In the genomic region with DNA sequence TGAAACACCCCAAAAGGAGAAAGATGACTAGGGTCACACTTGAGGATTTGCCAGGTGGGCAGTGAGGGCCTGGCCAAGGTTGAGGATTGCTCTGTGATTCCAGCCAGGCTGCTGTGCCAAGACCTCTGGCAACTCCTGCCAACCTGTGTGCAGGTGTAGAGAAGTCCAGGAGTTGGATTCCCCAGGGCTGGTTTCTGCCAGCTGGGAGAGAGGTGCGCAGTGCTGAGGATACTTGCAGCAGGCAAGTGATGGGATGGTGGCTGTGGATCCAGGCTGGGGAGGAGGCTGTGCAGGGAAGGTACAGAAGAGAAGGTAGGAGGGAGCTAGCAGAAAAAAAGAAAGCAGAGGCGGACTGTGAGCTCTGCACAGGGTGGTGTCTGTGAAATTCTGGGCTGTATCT, we compare ENCODE assay signal across 21 cellular contexts. TPM values are rescaled to one million over a fixed set of nuclear protein-coding genes. Genes with fewer than 3 reads are reported as not detected.
DNase-seq lines count a peak whose midpoint lies in the region; ATAC-seq and TF ChIP-seq lines count a peak whose summit lies in the region.
"Had no signal": no experiment of that assay in that cellular context is flagged by ENCODE, and none has a peak within 500 bp of the region (broad histone marks: within the 10 kb centered on the region; RNA-seq: fewer than 3 reads in every experiment).

No MANE protein-coding gene starts in this region.

- peak overlapping the region; percentile 50 for H3K4me3 Mint-ChIP-seq in activated naive CD8-positive, alpha-beta T cell
- H3K4me3 Mint-ChIP-seq in activated naive CD8-positive, alpha-beta T cell treated with anti-CD3 and anti-CD28 coated beads, Interleukin-2, amount 50 U/mL, for 24 hours, result no peak overlapping the region
- H3K4me3 Mint-ChIP-seq in activated naive CD8-positive, alpha-beta T cell treated with anti-CD3 and anti-CD28 coated beads for 36 hours, result peak overlapping the region; percentile 0
- H3K4me3 Mint-ChIP-seq in memory B cell, result peak overlapping the region; percentile 62
- H3K4me3 Mint-ChIP-seq in stimulated activated memory B cell treated with anti-CD40 and anti-IgM and Interleukin-4, amounts not matched to agents 10 μg/mL and 1 μg/mL and 100 μg/mL, for 72 hours, result peak overlapping the region; percentile 2
- H3K4me3 Mint-ChIP-seq: activated CD8-positive, alpha-beta T cell treated with anti-CD3 and anti-CD28 coated beads, Interleukin-2, amount 10 ng/mL, durations not matched to agents 7 days and 5 days; WTC11 had no signal

- ATAC-seq in activated naive CD8-positive, alpha-beta T cell treated with anti-CD3 and anti-CD28 coated beads, Interleukin-2, amount 50 U/mL, for 24 hours, result no peak
- ATAC-seq in memory B cell (ENCODE audit: low read depth), result no peak
- ATAC-seq in stimulated activated memory B cell treated with anti-CD40 and anti-IgM and Interleukin-4, amounts not matched to agents 10 μg/mL and 1 μg/mL and 100 μg/mL, for 72 hours, result no peak
- ATAC-seq: activated CD8-positive, alpha-beta T cell treated with anti-CD3 and anti-CD28 coated beads, Interleukin-2, amount 10 ng/mL, durations not matched to agents 7 days and 5 days; effector memory CD8-positive, alpha-beta T cell; heart right ventricle; stimulated activated naive CD8-positive, alpha-beta T cell treated with anti-CD3 and anti-CD28 coated beads, Interleukin-15, Interleukin-2, amounts not matched to agents 100 U/mL and 50 U/mL, for 24 hours; WTC11 had no signal

- H3K27ac Mint-ChIP-seq in activated naive CD8-positive, alpha-beta T cell, result no peak overlapping the region
- no peak overlapping the region for H3K27ac Mint-ChIP-seq in activated naive CD8-positive, alpha-beta T cell treated with anti-CD3 and anti-CD28 coated beads, Interleukin-2, amount 50 U/mL, for 24 hours
- H3K27ac Mint-ChIP-seq in activated naive CD8-positive, alpha-beta T cell treated with anti-CD3 and anti-CD28 coated beads for 36 hours, result no peak overlapping the region
- H3K27ac Mint-ChIP-seq in memory B cell, result peak overlapping the region; percentile 87
- H3K27ac Mint-ChIP-seq in stimulated activated memory B cell treated with anti-CD40 and anti-IgM and Interleukin-4, amounts not matched to agents 10 μg/mL and 1 μg/mL and 100 μg/mL, for 72 hours, result peak overlapping the region; percentile 76
- H3K27ac Mint-ChIP-seq: activated CD8-positive, alpha-beta T cell treated with anti-CD3 and anti-CD28 coated beads, Interleukin-2, amount 10 ng/mL, durations not matched to agents 7 days and 5 days; WTC11 had no signal

- H3K27me3 Mint-ChIP-seq in activated naive CD8-positive, alpha-beta T cell, result no peaks in the 10 kb centered on the region
- peaks cover 24% of the 10 kb centered on the region for H3K27me3 Mint-ChIP-seq in activated naive CD8-positive, alpha-beta T cell treated with anti-CD3 and anti-CD28 coated beads, Interleukin-2, amount 50 U/mL, for 24 hours
- peaks cover 29% of the 10 kb centered on the region for H3K27me3 Mint-ChIP-seq in activated naive CD8-positive, alpha-beta T cell treated with anti-CD3 and anti-CD28 coated beads for 36 hours
- no peaks in the 10 kb centered on the region for H3K27me3 Mint-ChIP-seq in memory B cell
- no peaks in the 10 kb centered on the region for H3K27me3 Mint-ChIP-seq in stimulated activated memory B cell treated with anti-CD40 and anti-IgM and Interleukin-4, amounts not matched to agents 10 μg/mL and 1 μg/mL and 100 μg/mL, for 72 hours

- no peaks in the 10 kb centered on the region for H3K27me3 ChIP-seq in stomach
- H3K27me3 ChIP-seq in uterus, result no peaks in the 10 kb centered on the region
- H3K27me3 ChIP-seq: heart right ventricle, MG63, right atrium auricular region had no signal

- H3K4me1 ChIP-seq in stomach, result peaks cover 38 to 87% (median 71%) of the 10 kb centered on the region in 4 donors
- H3K4me1 ChIP-seq in uterus, result peaks cover 0 to 25% of the 10 kb centered on the region in 2 donors

- H3K4me3 ChIP-seq in stomach (no peak overlapping the region), uterus (no peak overlapping the region)
- H3K4me3 ChIP-seq: GM23248, heart right ventricle, MG63, right atrium auricular region had no signal

- H3K36me3 ChIP-seq in stomach (peaks cover 0 to 12% (median 10%) of the 10 kb centered on the region in 4 donors), uterus (no peaks in the 10 kb centered on the region)
- H3K36me3 ChIP-seq: MG63 had no signal

- H3K27ac ChIP-seq in stomach (no peak overlapping the region), uterus (no peak overlapping the region)
- H3K27ac ChIP-seq: GM23248, right atrium auricular region had no signal

- H3K9me3 Mint-ChIP-seq in activated naive CD8-positive, alpha-beta T cell (ENCODE audit: low read depth), result no peaks in the 10 kb centered on the region
- no peaks in the 10 kb centered on the region for H3K9me3 Mint-ChIP-seq in activated naive CD8-positive, alpha-beta T cell treated with anti-CD3 and anti-CD28 coated beads, Interleukin-2, amount 50 U/mL, for 24 hours
- no peaks in the 10 kb centered on the region for H3K9me3 Mint-ChIP-seq in activated naive CD8-positive, alpha-beta T cell treated with anti-CD3 and anti-CD28 coated beads for 36 hours
- H3K9me3 Mint-ChIP-seq in memory B cell, result no peaks in the 10 kb centered on the region
- no peaks in the 10 kb centered on the region for H3K9me3 Mint-ChIP-seq in stimulated activated memory B cell treated with anti-CD40 and anti-IgM and Interleukin-4, amounts not matched to agents 10 μg/mL and 1 μg/mL and 100 μg/mL, for 72 hours
- H3K9me3 Mint-ChIP-seq: effector memory CD8-positive, alpha-beta T cell; WTC11 had no signal

- TF ChIP-seq POLR2A in stomach (IDR thresholded peaks at IDR 0.05) (no peak), uterus (IDR thresholded peaks at IDR 0.05) (no peak)

- no peaks in the 10 kb centered on the region for H3K9me3 ChIP-seq in stomach
- no peaks in the 10 kb centered on the region for H3K9me3 ChIP-seq in uterus
- H3K9me3 ChIP-seq: heart right ventricle, MG63, right atrium auricular region had no signal

- no peak for DNase-seq in activated naive CD8-positive, alpha-beta T cell treated with anti-CD3 and anti-CD28 coated beads, Interleukin-2, amount 50 U/mL, for 24 hours
- DNase-seq in activated naive CD8-positive, alpha-beta T cell treated with anti-CD3 and anti-CD28 coated beads for 36 hours, result no peak
- DNase-seq in memory B cell (ENCODE audit: low spot score in 2 of 2) (no peak), stomach (no peak), uterus (no peak), DMS114 treated with DMSO at 0.1 percent for 48 hours (lab: John Stamatoyannopoulos, UW; ENCODE audit: unreplicated experiment) (no peak)
- DNase-seq: ACHN; activated CD8-positive, alpha-beta T cell treated with anti-CD3 and anti-CD28 coated beads, Interleukin-2, amount 10 ng/mL, durations not matched to agents 7 days and 5 days; activated T-cell treated with anti-CD3 and anti-CD28 coated beads, Interleukin-2, amount 50 U/mL, for 48 hours; effector memory CD8-positive, alpha-beta T cell; GM23248; heart right ventricle; MG63; stimulated activated naive CD8-positive, alpha-beta T cell treated with anti-CD3 and anti-CD28 coated beads, Interleukin-15, Interleukin-2, amounts not matched to agents 100 U/mL and 50 U/mL, for 24 hours; trophoblast cell had no signal

- no peaks in the 10 kb centered on the region for H3K36me3 Mint-ChIP-seq in activated naive CD8-positive, alpha-beta T cell
- H3K36me3 Mint-ChIP-seq in activated naive CD8-positive, alpha-beta T cell treated with anti-CD3 and anti-CD28 coated beads, Interleukin-2, amount 50 U/mL, for 24 hours (ENCODE audit: low read depth), result no peaks in the 10 kb centered on the region
- peaks cover 4% of the 10 kb centered on the region for H3K36me3 Mint-ChIP-seq in activated naive CD8-positive, alpha-beta T cell treated with anti-CD3 and anti-CD28 coated beads for 36 hours
- peaks cover 11% of the 10 kb centered on the region for H3K36me3 Mint-ChIP-seq in memory B cell
- peaks cover 16% of the 10 kb centered on the region for H3K36me3 Mint-ChIP-seq in stimulated activated memory B cell treated with anti-CD40 and anti-IgM and Interleukin-4, amounts not matched to agents 10 μg/mL and 1 μg/mL and 100 μg/mL, for 72 hours
- H3K36me3 Mint-ChIP-seq: WTC11 had no signal

- TF ChIP-seq CTCF in stomach (IDR thresholded peaks at IDR 0.05), result no peak
- no peak for TF ChIP-seq CTCF in uterus (IDR thresholded peaks at IDR 0.05)

- 71 to 94% (median 78%) methylated on average over 2 of the region's 2 CpGs for WGBS in stomach, 5 donors

- TF ChIP-seq EP300 in stomach (IDR thresholded peaks at IDR 0.05), result no peak

- intact Hi-C loops in stomach (cut with DNase I; ENCODE audit: low total_unique reads), result no loop called here
- intact Hi-C loops in uterus (cut with DNase I; ENCODE audit: low total_unique reads), result no loop called here

- peaks cover 30% of the 10 kb centered on the region for H3K4me1 Mint-ChIP-seq in activated naive CD8-positive, alpha-beta T cell (ENCODE audit: low read depth)
- peaks cover 38% of the 10 kb centered on the region for H3K4me1 Mint-ChIP-seq in activated naive CD8-positive, alpha-beta T cell treated with anti-CD3 and anti-CD28 coated beads, Interleukin-2, amount 50 U/mL, for 24 hours
- H3K4me1 Mint-ChIP-seq in activated naive CD8-positive, alpha-beta T cell treated with anti-CD3 and anti-CD28 coated beads for 36 hours, result peaks cover 30% of the 10 kb centered on the region
- H3K4me1 Mint-ChIP-seq in memory B cell, result peaks cover 54% of the 10 kb centered on the region
- H3K4me1 Mint-ChIP-seq in stimulated activated memory B cell treated with anti-CD40 and anti-IgM and Interleukin-4, amounts not matched to agents 10 μg/mL and 1 μg/mL and 100 μg/mL, for 72 hours, result peaks cover 71% of the 10 kb centered on the region

RNA-seq across cellular contexts. Expression of a gene that starts 6.6 kb away (rescaled TPM):
- total RNA-seq in activated naive CD8-positive, alpha-beta T cell treated with anti-CD3 and anti-CD28 coated beads for 36 hours, result 10 to 100 TPM; 13.9 to 14.0 TPM
- 100 to 1,000 TPM in 2 of 5 donors, 10 to 100 TPM in 3; 24.0 to 159 (median 38.4) TPM for total RNA-seq in stomach
- polyA plus RNA-seq in stomach, result 10 to 100 TPM; 17.2 to 29.5 (median 23.4) TPM
- total RNA-seq in uterus, result 100 to 1,000 TPM in 1 of 4 donors, 10 to 100 TPM in 3; 48.2 to 137 (median 57.4) TPM

RNA-seq across cellular contexts. Expression of a gene that starts 27.1 kb away (rescaled TPM):
- total RNA-seq in activated naive CD8-positive, alpha-beta T cell treated with anti-CD3 and anti-CD28 coated beads for 36 hours, result 10 to 100 TPM; 55.8 to 55.9 TPM
- total RNA-seq in stomach (10 to 100 TPM; 29.2 to 47.3 (median 38.8) TPM), uterus (10 to 100 TPM; 24.8 to 54.1 (median 43.7) TPM)
- polyA plus RNA-seq in stomach, result 10 to 100 TPM; 15.0 to 19.9 (median 17.9) TPM

RNA-seq across cellular contexts. Expression of a gene that starts 51.9 kb away (rescaled TPM):
- total RNA-seq in activated naive CD8-positive, alpha-beta T cell treated with anti-CD3 and anti-CD28 coated beads for 36 hours, result under 1 TPM in 1 of 2 experiments, not detected in 1; 0.40 TPM
- not detected for total RNA-seq in stomach
- not detected for polyA plus RNA-seq in stomach
- total RNA-seq in uterus, result not detected
- total RNA-seq: activated CD8-positive, alpha-beta T cell treated with anti-CD3 and anti-CD28 coated beads, Interleukin-2, amount 10 ng/mL, durations not matched to agents 7 days and 5 days; cardiac septum; Daoy; GM23248; heart right ventricle; right atrium auricular region; WTC11 had no signal
- polyA plus RNA-seq: GM23248 had no signal

RNA-seq across cellular contexts. Expression of a gene that starts 54.2 kb away (rescaled TPM):
- 10 to 100 TPM; 33.0 to 33.6 TPM for total RNA-seq in activated naive CD8-positive, alpha-beta T cell treated with anti-CD3 and anti-CD28 coated beads for 36 hours
- total RNA-seq in stomach, result 100 to 1,000 TPM in 1 of 5 donors, 10 to 100 TPM in 4; 23.5 to 102 (median 72.2) TPM
- polyA plus RNA-seq in stomach, result 100 to 1,000 TPM in 1 of 3 donors, 10 to 100 TPM in 2; 36.5 to 102 (median 57.7) TPM
- 100 to 1,000 TPM in 2 of 4 donors, 10 to 100 TPM in 2; 67.4 to 243 (median 100) TPM for total RNA-seq in uterus

Comparison
In these comparisons a context has a peak if more than half of its experiments do, and no peak if none do; other contexts are left out.
1. H3K27ac Mint-ChIP-seq: peak in memory B cell (single experiment) and stimulated activated memory B cell treated with anti-CD40 and anti-IgM and Interleukin-4, amounts not matched to agents 10 μg/mL and 1 μg/mL and 100 μg/mL, for 72 hours (single experiment); none in activated naive CD8-positive, alpha-beta T cell (single experiment), activated naive CD8-positive, alpha-beta T cell treated with anti-CD3 and anti-CD28 coated beads, Interleukin-2, amount 50 U/mL, for 24 hours (single experiment) and activated naive CD8-positive, alpha-beta T cell treated with anti-CD3 and anti-CD28 coated beads for 36 hours (single experiment).